1 cellular context compared by ENCODE assay signal in the genomic region with DNA sequence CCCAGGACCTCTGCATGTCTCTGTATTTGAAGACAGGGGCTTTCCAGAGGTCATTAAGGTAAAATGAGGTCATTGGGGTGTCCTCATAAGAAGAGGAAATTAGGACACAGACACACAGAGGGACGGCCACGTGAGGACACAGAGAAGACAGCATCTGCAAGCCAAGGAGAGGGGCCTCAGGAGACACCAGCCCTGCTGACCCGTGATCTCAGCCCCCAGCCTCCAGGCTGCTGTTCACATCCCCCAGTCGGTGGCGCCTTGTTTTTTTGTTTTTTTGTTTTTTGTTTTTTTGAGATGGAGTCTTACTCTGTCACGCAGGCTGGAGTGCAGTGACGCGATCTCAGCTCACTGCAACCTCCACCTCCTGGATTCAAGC.
TF ChIP-seq lines count a peak whose summit lies in the region.

No MANE protein-coding gene starts in this region.

TF ChIP-seq in HepG2, 621 proteins besides CTCF, POLR2A, EP300 and RAD21:
- TF ChIP-seq POLR2AphosphoS5 (IDR thresholded peaks at IDR 0.05; ENCODE audit: low read depth, low read length) (peak; percentile 50; the same call in 1 of the 2 replicates), ZMAT3 (CRISPR knock-in tag; conservative IDR thresholded peaks at IDR 0.05) (no peak), PAX8 (CRISPR knock-in tag; IDR thresholded peaks at IDR 0.05; ENCODE audit: borderline replicate concordance) (no peak), ZSCAN31 (CRISPR knock-in tag; IDR thresholded peaks at IDR 0.05; ENCODE audit: low read depth) (no peak), ARID2 (CRISPR knock-in tag; IDR thresholded peaks at IDR 0.05; ENCODE audit: borderline replicate concordance) (no peak), ZNF629 (CRISPR knock-in tag; conservative IDR thresholded peaks at IDR 0.05) (no peak), ASH2L (IDR thresholded peaks at IDR 0.05; ENCODE audit: insufficient read length, low read depth, low read length) (no peak), TARDBP (CRISPR knock-in tag; IDR thresholded peaks at IDR 0.05) (0 out of 2 replicates have a peak, but pooled peaks have one; percentile 9), TBX2 (CRISPR knock-in tag; IDR thresholded peaks at IDR 0.05; ENCODE audit: borderline replicate concordance) (no peak), ESRRA (CRISPR knock-in tag; IDR thresholded peaks at IDR 0.05; ENCODE audit: low read depth) (no peak), ZNF143 (CRISPR knock-in tag; IDR thresholded peaks at IDR 0.05) (no peak), ISL2 (CRISPR knock-in tag; IDR thresholded peaks at IDR 0.05) (no peak), HMG20A (CRISPR knock-in tag; IDR thresholded peaks at IDR 0.05; ENCODE audit: borderline replicate concordance) (no peak), HOXA9 (CRISPR knock-in tag; IDR thresholded peaks at IDR 0.05; ENCODE audit: borderline replicate concordance) (no peak), SSRP1 (CRISPR knock-in tag; IDR thresholded peaks at IDR 0.05) (no peak), TGIF2 (CRISPR knock-in tag; IDR thresholded peaks at IDR 0.05) (no peak), ZNF543 (CRISPR knock-in tag; IDR thresholded peaks at IDR 0.05) (no peak), TBP (CRISPR knock-in tag; IDR thresholded peaks at IDR 0.05) (no peak), POLR2G (IDR thresholded peaks at IDR 0.05; ENCODE audit: low read depth, low read length) (peak; percentile 42; the same call in 1 of the 2 replicates), AGO1 (IDR thresholded peaks at IDR 0.05; ENCODE audit: low read depth, low read length, poor library complexity, severe bottlenecking) (no peak), ZFAT (CRISPR knock-in tag; conservative IDR thresholded peaks at IDR 0.05) (no peak), HDAC1 (CRISPR knock-in tag; IDR thresholded peaks at IDR 0.05) (no peak), NAIF1 (CRISPR knock-in tag; IDR thresholded peaks at IDR 0.05; ENCODE audit: borderline replicate concordance) (no peak), ZNF337 (CRISPR knock-in tag; IDR thresholded peaks at IDR 0.05; ENCODE audit: borderline replicate concordance, low read depth) (no peak), FOXO1 (CRISPR knock-in tag; IDR thresholded peaks at IDR 0.05) (no peak), RFXAP (CRISPR knock-in tag; IDR thresholded peaks at IDR 0.05; ENCODE audit: borderline replicate concordance) (peak; percentile 43; the same call in 1 of the 2 replicates), ZFY (CRISPR knock-in tag; IDR thresholded peaks at IDR 0.05) (no peak)
- TF ChIP-seq, protein P1, sequence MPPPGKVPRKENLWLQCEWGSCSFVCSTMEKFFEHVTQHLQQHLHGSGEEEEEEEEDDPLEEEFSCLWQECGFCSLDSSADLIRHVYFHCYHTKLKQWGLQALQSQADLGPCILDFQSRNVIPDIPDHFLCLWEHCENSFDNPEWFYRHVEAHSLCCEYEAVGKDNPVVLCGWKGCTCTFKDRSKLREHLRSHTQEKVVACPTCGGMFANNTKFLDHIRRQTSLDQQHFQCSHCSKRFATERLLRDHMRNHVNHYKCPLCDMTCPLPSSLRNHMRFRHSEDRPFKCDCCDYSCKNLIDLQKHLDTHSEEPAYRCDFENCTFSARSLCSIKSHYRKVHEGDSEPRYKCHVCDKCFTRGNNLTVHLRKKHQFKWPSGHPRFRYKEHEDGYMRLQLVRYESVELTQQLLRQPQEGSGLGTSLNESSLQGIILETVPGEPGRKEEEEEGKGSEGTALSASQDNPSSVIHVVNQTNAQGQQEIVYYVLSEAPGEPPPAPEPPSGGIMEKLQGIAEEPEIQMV (CRISPR knock-in tag; IDR thresholded peaks at IDR 0.05; ENCODE audit: low read depth) = peak; percentile 4; the same call in 1 of the 2 replicates
- TF ChIP-seq, protein P2, sequence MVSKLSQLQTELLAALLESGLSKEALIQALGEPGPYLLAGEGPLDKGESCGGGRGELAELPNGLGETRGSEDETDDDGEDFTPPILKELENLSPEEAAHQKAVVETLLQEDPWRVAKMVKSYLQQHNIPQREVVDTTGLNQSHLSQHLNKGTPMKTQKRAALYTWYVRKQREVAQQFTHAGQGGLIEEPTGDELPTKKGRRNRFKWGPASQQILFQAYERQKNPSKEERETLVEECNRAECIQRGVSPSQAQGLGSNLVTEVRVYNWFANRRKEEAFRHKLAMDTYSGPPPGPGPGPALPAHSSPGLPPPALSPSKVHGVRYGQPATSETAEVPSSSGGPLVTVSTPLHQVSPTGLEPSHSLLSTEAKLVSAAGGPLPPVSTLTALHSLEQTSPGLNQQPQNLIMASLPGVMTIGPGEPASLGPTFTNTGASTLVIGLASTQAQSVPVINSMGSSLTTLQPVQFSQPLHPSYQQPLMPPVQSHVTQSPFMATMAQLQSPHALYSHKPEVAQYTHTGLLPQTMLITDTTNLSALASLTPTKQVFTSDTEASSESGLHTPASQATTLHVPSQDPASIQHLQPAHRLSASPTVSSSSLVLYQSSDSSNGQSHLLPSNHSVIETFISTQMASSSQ (IDR thresholded peaks at IDR 0.05; ENCODE audit: low read depth) = no peak
- TF ChIP-seq, protein P2 (CRISPR knock-in tag; IDR thresholded peaks at IDR 0.05; ENCODE audit: borderline replicate concordance) = no peak
- TF ChIP-seq, protein P3, sequence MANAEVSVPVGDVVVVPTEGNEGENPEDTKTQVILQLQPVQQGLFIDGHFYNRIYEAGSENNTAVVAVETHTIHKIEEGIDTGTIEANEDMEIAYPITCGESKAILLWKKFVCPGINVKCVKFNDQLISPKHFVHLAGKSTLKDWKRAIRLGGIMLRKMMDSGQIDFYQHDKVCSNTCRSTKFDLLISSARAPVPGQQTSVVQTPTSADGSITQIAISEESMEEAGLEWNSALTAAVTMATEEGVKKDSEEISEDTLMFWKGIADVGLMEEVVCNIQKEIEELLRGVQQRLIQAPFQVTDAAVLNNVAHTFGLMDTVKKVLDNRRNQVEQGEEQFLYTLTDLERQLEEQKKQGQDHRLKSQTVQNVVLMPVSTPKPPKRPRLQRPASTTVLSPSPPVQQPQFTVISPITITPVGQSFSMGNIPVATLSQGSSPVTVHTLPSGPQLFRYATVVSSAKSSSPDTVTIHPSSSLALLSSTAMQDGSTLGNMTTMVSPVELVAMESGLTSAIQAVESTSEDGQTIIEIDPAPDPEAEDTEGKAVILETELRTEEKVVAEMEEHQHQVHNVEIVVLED (CRISPR knock-in tag; IDR thresholded peaks at IDR 0.05; ENCODE audit: borderline replicate concordance) = no peak
- TF ChIP-seq, protein P4, sequence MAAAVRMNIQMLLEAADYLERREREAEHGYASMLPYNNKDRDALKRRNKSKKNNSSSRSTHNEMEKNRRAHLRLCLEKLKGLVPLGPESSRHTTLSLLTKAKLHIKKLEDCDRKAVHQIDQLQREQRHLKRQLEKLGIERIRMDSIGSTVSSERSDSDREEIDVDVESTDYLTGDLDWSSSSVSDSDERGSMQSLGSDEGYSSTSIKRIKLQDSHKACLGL (CRISPR knock-in tag; IDR thresholded peaks at IDR 0.05) = no peak
- TF ChIP-seq, protein P5, sequence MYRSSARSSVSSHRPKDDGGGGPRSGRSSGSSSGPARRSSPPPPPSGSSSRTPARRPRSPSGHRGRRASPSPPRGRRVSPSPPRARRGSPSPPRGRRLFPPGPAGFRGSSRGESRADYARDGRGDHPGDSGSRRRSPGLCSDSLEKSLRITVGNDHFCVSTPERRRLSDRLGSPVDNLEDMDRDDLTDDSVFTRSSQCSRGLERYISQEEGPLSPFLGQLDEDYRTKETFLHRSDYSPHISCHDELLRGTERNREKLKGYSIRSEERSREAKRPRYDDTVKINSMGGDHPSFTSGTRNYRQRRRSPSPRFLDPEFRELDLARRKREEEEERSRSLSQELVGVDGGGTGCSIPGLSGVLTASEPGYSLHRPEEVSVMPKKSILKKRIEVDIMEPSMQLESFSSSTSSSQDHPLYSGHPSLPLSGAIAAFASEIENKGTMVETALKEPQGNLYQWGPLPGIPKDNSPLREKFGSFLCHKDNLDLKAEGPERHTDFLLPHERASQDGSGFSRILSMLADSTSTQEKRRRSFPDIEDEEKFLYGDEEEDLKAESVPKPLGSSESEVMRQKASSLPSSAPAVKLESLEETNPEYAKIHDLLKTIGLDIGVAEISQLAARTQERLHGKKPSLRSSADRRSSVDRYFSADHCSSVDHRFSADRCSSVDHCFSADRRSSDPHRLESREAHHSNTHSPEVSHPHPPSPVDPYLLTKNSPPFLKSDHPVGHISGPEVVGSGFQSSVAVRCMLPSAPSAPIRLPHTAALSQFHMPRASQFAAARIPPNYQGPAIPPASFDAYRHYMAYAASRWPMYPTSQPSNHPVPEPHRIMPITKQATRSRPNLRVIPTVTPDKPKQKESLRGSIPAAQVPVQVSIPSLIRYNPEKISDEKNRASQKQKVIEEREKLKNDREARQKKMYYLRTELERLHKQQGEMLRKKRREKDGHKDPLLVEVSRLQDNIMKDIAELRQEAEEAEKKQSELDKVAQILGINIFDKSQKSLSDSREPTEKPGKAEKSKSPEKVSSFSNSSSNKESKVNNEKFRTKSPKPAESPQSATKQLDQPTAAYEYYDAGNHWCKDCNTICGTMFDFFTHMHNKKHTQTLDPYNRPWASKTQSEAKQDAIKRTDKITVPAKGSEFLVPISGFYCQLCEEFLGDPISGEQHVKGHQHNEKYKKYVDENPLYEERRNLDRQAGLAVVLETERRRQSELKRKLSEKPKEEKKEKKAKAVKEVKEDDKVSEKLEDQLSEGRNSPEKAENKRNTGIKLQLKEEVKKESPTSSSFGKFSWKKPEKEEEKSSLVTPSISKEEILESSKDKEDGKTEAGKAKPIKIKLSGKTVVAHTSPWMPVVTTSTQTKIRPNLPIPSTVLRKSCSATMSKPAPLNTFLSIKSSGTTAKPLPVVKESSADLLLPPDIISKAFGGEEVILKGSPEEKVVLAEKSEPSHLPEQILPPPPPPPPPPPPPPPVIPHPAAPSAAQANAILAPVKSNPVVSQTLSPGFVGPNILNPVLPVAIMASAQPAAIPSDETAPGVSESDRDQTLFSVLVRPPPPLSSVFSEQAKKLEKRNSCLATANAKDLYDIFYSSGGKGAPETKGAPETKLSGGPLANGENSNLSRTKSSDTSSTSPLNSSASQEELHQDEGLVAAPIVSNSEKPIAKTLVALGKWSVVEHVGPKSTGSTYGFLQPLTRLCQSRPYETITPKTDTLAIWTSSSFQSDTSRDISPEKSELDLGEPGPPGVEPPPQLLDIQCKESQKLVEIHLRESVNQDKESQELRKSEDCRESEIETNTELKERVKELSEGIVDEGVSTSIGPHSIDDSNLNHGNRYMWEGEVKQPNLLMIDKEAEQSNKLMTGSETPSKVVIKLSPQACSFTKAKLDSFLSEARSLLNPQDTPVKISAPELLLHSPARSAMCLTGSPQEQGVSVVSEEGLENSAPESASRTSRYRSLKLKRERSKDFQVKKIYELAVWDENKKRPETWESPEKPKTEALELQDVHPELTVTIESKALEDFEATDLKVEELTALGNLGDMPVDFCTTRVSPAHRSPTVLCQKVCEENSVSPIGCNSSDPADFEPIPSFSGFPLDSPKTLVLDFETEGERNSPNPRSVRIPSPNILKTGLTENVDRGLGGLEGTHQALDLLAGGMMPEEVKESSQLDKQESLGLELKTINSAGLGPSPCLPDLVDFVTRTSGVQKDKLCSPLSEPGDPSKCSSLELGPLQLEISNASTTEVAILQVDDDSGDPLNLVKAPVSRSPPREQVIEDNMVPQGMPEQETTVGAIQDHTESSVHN (CRISPR knock-in tag; IDR thresholded peaks at IDR 0.05) = no peak
- TF ChIP-seq, protein P6, sequence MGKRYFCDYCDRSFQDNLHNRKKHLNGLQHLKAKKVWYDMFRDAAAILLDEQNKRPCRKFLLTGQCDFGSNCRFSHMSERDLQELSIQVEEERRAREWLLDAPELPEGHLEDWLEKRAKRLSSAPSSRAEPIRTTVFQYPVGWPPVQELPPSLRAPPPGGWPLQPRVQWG (CRISPR knock-in tag; IDR thresholded peaks at IDR 0.05; ENCODE audit: borderline replicate concordance, low read depth) = 0 out of 2 replicates have a peak, but pooled peaks have one; percentile 4
